ENCODE assay signal across 8 cellular contexts in the genomic region with DNA sequence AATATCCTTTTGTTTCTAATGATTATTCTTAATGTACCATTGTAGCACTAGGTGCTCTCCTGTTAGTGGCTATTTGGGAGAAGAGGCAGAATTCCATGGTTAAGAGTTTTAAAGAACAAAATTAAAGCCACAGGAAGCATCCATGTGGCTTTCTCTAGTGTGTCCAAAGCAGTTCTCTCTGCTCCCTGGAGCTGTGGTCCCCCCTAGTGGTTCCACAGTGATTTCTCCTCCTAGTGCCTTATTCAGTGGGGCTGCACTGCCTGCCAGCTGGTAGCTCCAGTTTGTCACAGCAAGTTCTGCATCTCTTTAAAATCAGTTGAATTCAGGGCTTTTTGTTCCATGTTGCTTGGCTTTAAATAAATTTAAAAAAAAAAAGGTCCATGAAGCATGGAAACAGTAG. TPM values are rescaled to one million over a fixed set of nuclear protein-coding genes. Genes with fewer than 3 reads are reported as not detected.
DNase-seq lines count a peak whose midpoint lies in the region; ATAC-seq and TF ChIP-seq lines count a peak whose summit lies in the region.
"Had no signal": no experiment of that assay in that cellular context is flagged by ENCODE, and none has a peak within 500 bp of the region (broad histone marks: within the 10 kb centered on the region; RNA-seq: fewer than 3 reads in every experiment).

No MANE protein-coding gene starts in this region.

- H3K36me3 ChIP-seq in Karpas-422 (ENCODE audit: insufficient read depth, low read length) (no peaks in the 10 kb centered on the region), gastrocnemius medialis (no peaks in the 10 kb centered on the region)

- no peak overlapping the region for H3K27ac ChIP-seq in Karpas-422 (ENCODE audit: low read length)
- no peak overlapping the region for H3K27ac ChIP-seq in gastrocnemius medialis

- H3K4me2 ChIP-seq in Karpas-422 (ENCODE audit: low read depth, low read length, poor library complexity, severe bottlenecking) = no peak overlapping the region

- H3K27me3 ChIP-seq in Karpas-422 (ENCODE audit: low read length) (no peaks in the 10 kb centered on the region), gastrocnemius medialis (no peaks in the 10 kb centered on the region)

- H3K9me3 ChIP-seq in Karpas-422 (ENCODE audit: low read length) = no peaks in the 10 kb centered on the region
- H3K9me3 ChIP-seq in gastrocnemius medialis = no peaks in the 10 kb centered on the region

- DNase-seq in GM12865 (ENCODE audit: low read depth) (peak; percentile 35), Karpas-422 (peak; percentile 80), amygdala (lab: John Stamatoyannopoulos, UW) (peak in 46 of 56 donors; percentile 0 to 73 (median 26)), left cardiac atrium (peak; percentile 56), gastrocnemius medialis (peak; percentile 27 to 43), NCI-H774 (lab: John Stamatoyannopoulos, UW) (no peak)
- DNase-seq: activated B cell treated with CpG ODN at 0.5 μM for 24 hours had no signal

- H3K4me1 ChIP-seq in Karpas-422 (ENCODE audit: low read length) (no peaks in the 10 kb centered on the region), gastrocnemius medialis (no peaks in the 10 kb centered on the region)

- H4K20me1 ChIP-seq in Karpas-422 (ENCODE audit: insufficient read depth, low read depth, low read length) = no peaks in the 10 kb centered on the region

- TF ChIP-seq POLR2A in gastrocnemius medialis (IDR thresholded peaks at IDR 0.05) = no peak

- TF ChIP-seq CTCF in GM12865 (IDR thresholded peaks at IDR 0.05; ENCODE audit: insufficient read depth, low read depth, low read length, missing control alignments) (peak; percentile 47), gastrocnemius medialis (IDR thresholded peaks at IDR 0.05 in 4 of 5, conservative IDR thresholded peaks at IDR 0.05 in 1 of 5) (peak in 4 of 5 experiments; percentile 19 to 51 (median 30))

- no peaks in the 10 kb centered on the region for H3K9me2 ChIP-seq in Karpas-422 (replicated peaks; ENCODE audit: insufficient read depth, low read length)

- no peak overlapping the region for H3K9ac ChIP-seq in Karpas-422 (ENCODE audit: low read length)

- no peak overlapping the region for H2AFZ ChIP-seq in Karpas-422 (ENCODE audit: low read length)

- H3K4me3 ChIP-seq in GM12865 (ENCODE audit: low read depth, low read length) (no peak overlapping the region), Karpas-422 (ENCODE audit: low read length) (no peak overlapping the region), gastrocnemius medialis (no peak overlapping the region)

- ATAC-seq in left cardiac atrium (peak; percentile 92), gastrocnemius medialis (peak; percentile 60), GM21367 (IDR thresholded peaks at IDR 0.05; ENCODE audit: unreplicated experiment) (no peak)

- no peaks in the 10 kb centered on the region for H3K79me2 ChIP-seq in Karpas-422 (ENCODE audit: low read length)

- intact Hi-C loops in left cardiac atrium (cut with DNase I) (no loop called here), gastrocnemius medialis (cut with DNase I; ENCODE audit: low total_unique reads) (no loop called here)

- in situ Hi-C loops in gastrocnemius medialis (cut with MboI; ENCODE audit: low sequenced_read_pairs in 4 of 4) = loop anchor here in 2 of 4 donors (10.0 kb wide), 2 partner anchors 410 to 420 kb away; no protein-coding TSS in a partner anchor

RNA-seq across cellular contexts. Expression of a gene that starts 39.6 kb away (rescaled TPM):
- total RNA-seq in Karpas-422 (2014; rRNA removed; shearing (Covaris generic); ENCODE audit: low replicate concordance) = 18.9 and 21.2 TPM in 2 replicates
- 10 to 100 TPM; 16.1 to 25.0 TPM for total RNA-seq in left cardiac atrium
- 1 to 10 TPM; 3.9 to 8.6 (median 6.1) TPM for total RNA-seq in gastrocnemius medialis
